Comparison of ENCODE assay signal across 25 cellular contexts in the genomic region with DNA sequence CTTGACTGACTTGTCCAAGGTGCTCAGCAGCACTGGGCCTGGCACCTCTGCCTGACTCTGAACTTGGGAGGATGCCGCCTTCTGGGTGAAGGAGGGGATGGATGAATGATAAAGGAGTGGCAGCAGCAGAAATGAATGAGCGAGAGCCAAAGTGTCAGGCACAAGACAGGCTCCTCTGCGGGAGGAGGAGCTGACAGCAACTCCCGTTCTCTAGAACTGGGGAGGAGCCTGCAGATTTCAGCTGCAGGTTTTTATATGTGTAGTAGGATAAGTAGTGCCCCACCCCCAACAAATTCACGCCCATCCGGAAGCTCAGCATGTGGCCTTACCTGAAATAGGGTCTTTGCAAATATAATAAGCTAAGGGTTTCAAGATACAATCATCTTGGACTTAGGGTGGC.
"Had no signal": no experiment of that assay in that cellular context is flagged by ENCODE, and none has a peak within 500 bp of the region (broad histone marks: within the 10 kb centered on the region; RNA-seq: fewer than 3 reads in every experiment).

No MANE protein-coding gene starts in this region.

- H3K79me2 ChIP-seq: hepatocyte had no signal

- ATAC-seq: activated CD8-positive, alpha-beta memory T cell treated with anti-CD3 and anti-CD28 coated beads, Interleukin-2, amount 10 ng/mL, durations not matched to agents 7 days and 5 days; activated CD8-positive, alpha-beta T cell treated with anti-CD3 and anti-CD28 coated beads for 36 hours; esophagus mucosa; left lung had no signal

- H3K27me3 ChIP-seq: hepatocyte, left lung, neural progenitor cell, testis had no signal

- H3K9me3 ChIP-seq: left lung, testis had no signal

- H3K9me3 Mint-ChIP-seq: activated CD4-positive, alpha-beta T cell treated with anti-CD3 and anti-CD28 coated beads, Interleukin-2, amount 10 ng/mL, durations not matched to agents 7 days and 5 days; activated CD8-positive, alpha-beta T cell treated with anti-CD3 and anti-CD28 coated beads for 36 hours; brain; immature natural killer cell; naive B cell; neural progenitor cell; T-helper 2 cell treated with Interferon-gamma antibody and Interleukin-4, amounts not matched to agents 5 μg/mL and 100 μg/mL, for 36 hours; type B pancreatic cell had no signal

- H2AFZ ChIP-seq: hepatocyte, neural progenitor cell had no signal

- H3K27ac ChIP-seq: hepatocyte, left lung, neural progenitor cell, testis, WERI-Rb-1 had no signal

- H3K4me3 ChIP-seq: hepatocyte, left lung, lung, neural progenitor cell, testis had no signal

- H3K4me2 ChIP-seq: hepatocyte, neural progenitor cell had no signal

- H3K9ac ChIP-seq: neural progenitor cell had no signal

- H3K27me3 Mint-ChIP-seq: activated CD4-positive, alpha-beta T cell treated with anti-CD3 and anti-CD28 coated beads, Interleukin-2, amount 10 ng/mL, durations not matched to agents 7 days and 5 days; activated CD8-positive, alpha-beta memory T cell treated with anti-CD3 and anti-CD28 coated beads, Interleukin-2, amount 10 ng/mL, durations not matched to agents 7 days and 5 days; activated CD8-positive, alpha-beta T cell treated with anti-CD3 and anti-CD28 coated beads for 36 hours; brain; naive B cell; type B pancreatic cell had no signal

- FAIRE-seq: colon, endothelial cell of umbilical vein, frontal cortex had no signal

- H3K27ac Mint-ChIP-seq: activated CD4-positive, alpha-beta T cell treated with anti-CD3 and anti-CD28 coated beads, Interleukin-2, amount 10 ng/mL, durations not matched to agents 7 days and 5 days; activated CD8-positive, alpha-beta memory T cell treated with anti-CD3 and anti-CD28 coated beads, Interleukin-2, amount 10 ng/mL, durations not matched to agents 7 days and 5 days; brain had no signal

- DNase-seq: activated CD4-positive, alpha-beta T cell treated with anti-CD3 and anti-CD28 coated beads, Interleukin-2, amount 10 ng/mL, durations not matched to agents 7 days and 5 days; activated CD4-positive, CD25-positive, alpha-beta regulatory T cell treated with anti-CD3 and anti-CD28 coated beads, Interleukin-2, amount 50 U/mL, for 72 hours; activated CD8-positive, alpha-beta memory T cell treated with anti-CD3 and anti-CD28 coated beads, Interleukin-2, amount 10 ng/mL, durations not matched to agents 7 days and 5 days; activated CD8-positive, alpha-beta T cell treated with anti-CD3 and anti-CD28 coated beads for 36 hours; effector memory CD4-positive, alpha-beta T cell; glutamatergic neuron; immature natural killer cell; naive B cell; retina; stimulated activated CD4-positive, alpha-beta T cell treated with anti-CD3 and anti-CD28 coated beads, Interleukin-2, amount 100 ng/mL, for 48 hours; stimulated activated CD8-positive, alpha-beta memory T cell treated with anti-CD3 and anti-CD28 coated beads, Interleukin-4, amount 100 ng/mL, for 48 hours; stimulated activated naive CD4-positive, alpha-beta T cell; testis; WERI-Rb-1 had no signal

- H3K4me3 Mint-ChIP-seq: activated CD4-positive, alpha-beta T cell treated with anti-CD3 and anti-CD28 coated beads, Interleukin-2, amount 10 ng/mL, durations not matched to agents 7 days and 5 days; activated CD8-positive, alpha-beta memory T cell treated with anti-CD3 and anti-CD28 coated beads, Interleukin-2, amount 10 ng/mL, durations not matched to agents 7 days and 5 days; activated CD8-positive, alpha-beta T cell treated with anti-CD3 and anti-CD28 coated beads for 36 hours; brain; immature natural killer cell; neural progenitor cell; type B pancreatic cell had no signal

- H3K36me3 Mint-ChIP-seq: neural progenitor cell had no signal

- H3K36me3 ChIP-seq: neural progenitor cell, WERI-Rb-1 had no signal
